In genomic region chr5:155116456-155117251, GRCh38 we compare ENCODE assay signal across 9 cellular contexts.
"Had no signal": no experiment of that assay in that cellular context is flagged by ENCODE, and none has a peak within 500 bp of the region (broad histone marks: within the 10 kb centered on the region; RNA-seq: fewer than 3 reads in every experiment).

No MANE protein-coding gene starts in this region.

- H3K4me2 ChIP-seq: GM23338 had no signal

- H3K27ac ChIP-seq: HL-60 had no signal

- DNase-seq: H9, HCEC 1CT, IMR-90, KG1 had no signal

- H3K4me3 ChIP-seq: GM23338, K562 had no signal

- FAIRE-seq: H1, H54, K562 had no signal

- ATAC-seq: GM23338, K562 had no signal

- H2AFZ ChIP-seq: GM23338 had no signal
